Comparison of ENCODE assay signal across 18 cellular contexts in the genomic region with DNA sequence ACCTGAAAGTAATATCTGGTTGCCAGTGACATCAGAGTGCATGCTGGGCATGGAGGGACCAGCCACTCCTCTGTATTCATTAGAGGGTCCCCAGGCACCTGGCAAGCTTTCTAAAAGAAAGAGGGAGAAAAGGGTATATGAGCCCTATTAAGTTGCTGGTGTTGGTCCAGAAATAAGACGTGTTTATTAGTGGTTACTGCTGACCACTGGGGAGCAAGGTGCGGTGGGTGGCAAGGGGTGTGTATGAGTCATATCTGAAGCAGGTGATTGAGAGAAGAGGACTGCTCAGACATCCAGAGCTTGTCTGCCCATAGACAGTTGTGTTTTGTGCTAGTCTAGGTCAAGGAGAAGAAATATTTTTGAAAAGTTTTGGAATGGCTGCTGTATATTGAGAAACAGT.
A peak's percentile ranks its signal among the peaks of the same experiment; 100 is the strongest.
DNase-seq lines count a peak whose midpoint lies in the region; ATAC-seq and TF ChIP-seq lines count a peak whose summit lies in the region.
"Had no signal": no experiment of that assay in that cellular context is flagged by ENCODE, and none has a peak within 500 bp of the region (broad histone marks: within the 10 kb centered on the region; RNA-seq: fewer than 3 reads in every experiment).

No MANE protein-coding gene starts in this region.

- in situ Hi-C loops in IMR-90 (cut with MboI; ENCODE audit: low sequenced_read_pairs) = no loop called here

- no peaks in the 10 kb centered on the region for H3K27me3 Mint-ChIP-seq in progenitor cell of endocrine pancreas
- peaks cover 0 to 9% of the 10 kb centered on the region in 2 donors for H3K27me3 Mint-ChIP-seq in stimulated activated naive B cell treated with anti-CD40 and anti-IgM and Interleukin-4, amounts not matched to agents 10 μg/mL and 1 μg/mL and 100 μg/mL, for 72 hours

- no peak overlapping the region for H3K4me3 Mint-ChIP-seq in progenitor cell of endocrine pancreas (ENCODE audit: low read depth)
- no peak overlapping the region for H3K4me3 Mint-ChIP-seq in stimulated activated naive B cell treated with anti-CD40 and anti-IgM and Interleukin-4, amounts not matched to agents 10 μg/mL and 1 μg/mL and 100 μg/mL, for 72 hours
- H3K4me3 Mint-ChIP-seq: H9 had no signal

- POLR2A ChIA-PET in IMR-90 (lab: Charles Lee; ENCODE audit: unreplicated experiment) = no interaction called here

- no peak overlapping the region for H3K4me2 ChIP-seq in IMR-90 (ENCODE audit: low read depth, low read length)
- H3K4me2 ChIP-seq in mesenchymal stem cell (ENCODE audit: low read length, poor library complexity, severe bottlenecking) = no peak overlapping the region

- no peak overlapping the region for H2BK20ac ChIP-seq in IMR-90 (ENCODE audit: low read depth, low read length)

- H3K4me3 ChIP-seq in IMR-90 (ENCODE audit: insufficient read depth, low read depth, low read length) (no peak overlapping the region), mesenchymal stem cell (ENCODE audit: insufficient read depth in 1 of 2, low read depth in 1 of 2, low read length in 2 of 2) (no peak overlapping the region)

- no peak for DNase-seq in IMR-90
- no peak for DNase-seq in left cardiac atrium
- no peak for DNase-seq in progenitor cell of endocrine pancreas (ENCODE audit: low spot score, unreplicated experiment)
- DNase-seq in putamen (ENCODE audit: low spot score) = no peak
- DNase-seq in stimulated activated naive B cell treated with anti-CD40 and anti-IgM and Interleukin-4, amounts not matched to agents 10 μg/mL and 1 μg/mL and 100 μg/mL, for 72 hours = no peak
- no peak for DNase-seq in hippocampal formation (lab: John Stamatoyannopoulos, UW)
- DNase-seq in mesenchymal stem cell = no peak
- DNase-seq: COR-L47; EL; H9; MV-4-11; NCI-H187 treated with DMSO at 0.1 percent for 48 hours; NCI-H446 treated with DMSO at 0.1 percent for 48 hours; NK-92 treated with Interleukin-12 subunit alpha and Interleukin-12 subunit beta, amount 100 ng/mL, for 24 hours; OCI-M1; SW 1271 had no signal

- no peak overlapping the region for H4K8ac ChIP-seq in IMR-90 (ENCODE audit: low read depth in 2 of 2, low read length in 2 of 2)
- no peak overlapping the region for H4K8ac ChIP-seq in mesenchymal stem cell (ENCODE audit: low read length)

- H3K14ac ChIP-seq in IMR-90 (replicated peaks; ENCODE audit: low read depth, low read length) = no peak overlapping the region
- H3K14ac ChIP-seq in mesenchymal stem cell (ENCODE audit: low read length in 2 of 2) = no peak overlapping the region

- no peaks in the 10 kb centered on the region for H4K20me1 ChIP-seq in IMR-90 (ENCODE audit: insufficient read depth, low read length)

- peak; percentile 46 for ATAC-seq in GM18502 (IDR thresholded peaks at IDR 0.05; ENCODE audit: poor library complexity, unreplicated experiment)
- no peak for ATAC-seq in IMR-90 (ENCODE audit: low read depth)
- ATAC-seq in left cardiac atrium = peak; percentile 35 to 75
- no peak for ATAC-seq in stimulated activated naive B cell treated with anti-CD40 and anti-IgM and Interleukin-4, amounts not matched to agents 10 μg/mL and 1 μg/mL and 100 μg/mL, for 72 hours (replicated peaks)

- no peak overlapping the region for H2BK12ac ChIP-seq in mesenchymal stem cell (ENCODE audit: low read length in 2 of 2)

- no peak overlapping the region for H3K27ac ChIP-seq in IMR-90 (ENCODE audit: insufficient read depth, low read length)
- no peak overlapping the region for H3K27ac ChIP-seq in mesenchymal stem cell (ENCODE audit: low read length, poor library complexity, severe bottlenecking)
- H3K27ac ChIP-seq: HL-60 had no signal

- no peak overlapping the region for H4K91ac ChIP-seq in IMR-90 (ENCODE audit: insufficient read depth, low read depth, low read length)
- H4K91ac ChIP-seq in mesenchymal stem cell (ENCODE audit: low read length) = no peak overlapping the region

- H2BK120ac ChIP-seq in IMR-90 (ENCODE audit: low read depth, low read length) (no peak overlapping the region), mesenchymal stem cell (ENCODE audit: low read depth, low read length) (no peak overlapping the region)

- no peak overlapping the region for H2AK5ac ChIP-seq in IMR-90 (ENCODE audit: low read depth, low read length)
- no peak overlapping the region for H2AK5ac ChIP-seq in mesenchymal stem cell (ENCODE audit: low read length, severe bottlenecking)

- H3K27ac Mint-ChIP-seq in progenitor cell of endocrine pancreas = peak overlapping the region; percentile 8
- H3K27ac Mint-ChIP-seq in stimulated activated naive B cell treated with anti-CD40 and anti-IgM and Interleukin-4, amounts not matched to agents 10 μg/mL and 1 μg/mL and 100 μg/mL, for 72 hours = no peak overlapping the region

- H3K18ac ChIP-seq in IMR-90 (ENCODE audit: low read depth, low read length) (no peak overlapping the region), mesenchymal stem cell (ENCODE audit: low read depth in 1 of 2, low read length in 2 of 2) (no peak overlapping the region)

- TF ChIP-seq POLR2A in IMR-90 (IDR thresholded peaks at IDR 0.05; ENCODE audit: low read depth, low read length) = no peak

- no peak overlapping the region for H4K5ac ChIP-seq in IMR-90 (ENCODE audit: low read depth, low read length)

- H3K27me3 ChIP-seq in IMR-90 (ENCODE audit: control insufficient read depth, insufficient read depth, low read length) (no peaks in the 10 kb centered on the region), mesenchymal stem cell (ENCODE audit: control insufficient read depth in 1 of 2, insufficient read depth in 1 of 2, low read length in 2 of 2) (no peaks in the 10 kb centered on the region)

- H3K36me3 Mint-ChIP-seq in progenitor cell of endocrine pancreas (ENCODE audit: insufficient read depth) = no peaks in the 10 kb centered on the region
- H3K36me3 Mint-ChIP-seq in stimulated activated naive B cell treated with anti-CD40 and anti-IgM and Interleukin-4, amounts not matched to agents 10 μg/mL and 1 μg/mL and 100 μg/mL, for 72 hours = no peaks in the 10 kb centered on the region

- H2AFZ ChIP-seq in IMR-90 (replicated peaks; ENCODE audit: low read length, poor library complexity) (no peak overlapping the region), mesenchymal stem cell (ENCODE audit: low read depth, low read length) (no peak overlapping the region)

- no peaks in the 10 kb centered on the region for H3K9me1 ChIP-seq in IMR-90 (ENCODE audit: insufficient read depth, low read length)

- peaks cover 35% of the 10 kb centered on the region for H3K4me1 Mint-ChIP-seq in progenitor cell of endocrine pancreas (ENCODE audit: low read depth)
- H3K4me1 Mint-ChIP-seq in stimulated activated naive B cell treated with anti-CD40 and anti-IgM and Interleukin-4, amounts not matched to agents 10 μg/mL and 1 μg/mL and 100 μg/mL, for 72 hours = peaks cover 4 to 9% of the 10 kb centered on the region in 2 donors

- BruUV-seq in IMR-90 (replicated peaks; lab: Mats Ljungman, UMichigan) = no TSS peak

- TF ChIP-seq RAD21 in IMR-90 (IDR thresholded peaks at IDR 0.05; ENCODE audit: low read length) = no peak

- CTCF ChIA-PET in IMR-90 (lab: Yijun Ruan, JAX) = no interaction called here

- no peak overlapping the region for H3K9ac ChIP-seq in IMR-90 (ENCODE audit: low read depth, low read length)
- no peak overlapping the region for H3K9ac ChIP-seq in mesenchymal stem cell (ENCODE audit: low read length)

- dilution Hi-C loops in IMR-90 (cut with HindIII; ENCODE audit: low sequenced_read_pairs, unreplicated experiment) = no loop called here

- no peaks in the 10 kb centered on the region for H3K9me3 Mint-ChIP-seq in progenitor cell of endocrine pancreas (ENCODE audit: low read depth)
- no peaks in the 10 kb centered on the region for H3K9me3 Mint-ChIP-seq in stimulated activated naive B cell treated with anti-CD40 and anti-IgM and Interleukin-4, amounts not matched to agents 10 μg/mL and 1 μg/mL and 100 μg/mL, for 72 hours
- H3K9me3 Mint-ChIP-seq: H9 had no signal

- no peak for TF ChIP-seq CTCF in IMR-90 (conservative IDR thresholded peaks at IDR 0.05; ENCODE audit: low read depth, low read length)
- no peak for TF ChIP-seq CTCF in progenitor cell of endocrine pancreas (IDR thresholded peaks at IDR 0.05; ENCODE audit: unreplicated experiment)

- no peak overlapping the region for H2BK15ac ChIP-seq in IMR-90 (ENCODE audit: low read depth, low read length)
- H2BK15ac ChIP-seq in mesenchymal stem cell (ENCODE audit: low read depth, poor library complexity, severe bottlenecking) = no peak overlapping the region

- H3K56ac ChIP-seq in IMR-90 (ENCODE audit: extremely low read depth, insufficient read depth, low read length) = no peak overlapping the region

- no peaks in the 10 kb centered on the region for H3K4me1 ChIP-seq in IMR-90 (ENCODE audit: control insufficient read depth, insufficient read depth, low read length)
- no peaks in the 10 kb centered on the region for H3K4me1 ChIP-seq in mesenchymal stem cell (ENCODE audit: control insufficient read depth, insufficient read depth, low read depth, low read length)

- peak overlapping the region; percentile 32 for H2AK9ac ChIP-seq in IMR-90 (replicated peaks; ENCODE audit: low read depth, low read length, poor library complexity)

- intact Hi-C loops in IMR-90 (cut with micrococcal nuclease) = no loop called here
- intact Hi-C loops in left cardiac atrium (cut with DNase I) = no loop called here

- WGBS in IMR-90 (ENCODE audit: extremely low coverage in 2 of 2, insufficient read length in 1 of 2), 2 experiments = 69% methylated on average over 2 of the region's 2 CpGs; no CpG with 5 or more reads in 1 of the 2 experiments
- WGBS in mesenchymal stem cell = 90% methylated on average over 2 of the region's 2 CpGs

- H3K79me1 ChIP-seq in IMR-90 (ENCODE audit: low read depth in 1 of 2, low read length in 2 of 2) (no peaks in the 10 kb centered on the region), mesenchymal stem cell (replicated peaks; ENCODE audit: low read length, poor library complexity, severe bottlenecking) (no peaks in the 10 kb centered on the region)

- H2BK5ac ChIP-seq in IMR-90 (ENCODE audit: low read depth, low read length, poor library complexity, severe bottlenecking) = no peak overlapping the region
- no peak overlapping the region for H2BK5ac ChIP-seq in mesenchymal stem cell (ENCODE audit: low read depth, low read length, poor library complexity, severe bottlenecking)

- H3K9me3 ChIP-seq in IMR-90 (ENCODE audit: control insufficient read depth, insufficient read depth, low read length) (no peaks in the 10 kb centered on the region), mesenchymal stem cell (ENCODE audit: control insufficient read depth, low read length) (no peaks in the 10 kb centered on the region)

- H3K4ac ChIP-seq in IMR-90 (ENCODE audit: low read depth, low read length) (no peak overlapping the region), mesenchymal stem cell (ENCODE audit: low read depth in 1 of 2, low read length in 2 of 2) (no peak overlapping the region)

- H3K23ac ChIP-seq in IMR-90 (ENCODE audit: low read depth, low read length) (no peak overlapping the region), mesenchymal stem cell (ENCODE audit: low read length in 2 of 2) (no peak overlapping the region)

- H3K36me3 ChIP-seq in IMR-90 (ENCODE audit: control insufficient read depth, insufficient read depth, low read length) (no peaks in the 10 kb centered on the region), mesenchymal stem cell (ENCODE audit: control insufficient read depth in 1 of 2, insufficient read depth in 2 of 2, low read depth in 1 of 2, low read length in 2 of 2) (peaks cover 0 to 3% of the 10 kb centered on the region in 2 experiments)

Comparison
In these comparisons a context has a peak if more than half of its experiments do, and no peak if none do; other contexts are left out.
1. ATAC-seq: peak in GM18502 (single experiment) and left cardiac atrium (2 of 2); none in IMR-90 (single experiment) and stimulated activated naive B cell treated with anti-CD40 and anti-IgM and Interleukin-4, amounts not matched to agents 10 μg/mL and 1 μg/mL and 100 μg/mL, for 72 hours (0 of 2).